Comparison of ENCODE assay signal across 24 cellular contexts in the genomic region with DNA sequence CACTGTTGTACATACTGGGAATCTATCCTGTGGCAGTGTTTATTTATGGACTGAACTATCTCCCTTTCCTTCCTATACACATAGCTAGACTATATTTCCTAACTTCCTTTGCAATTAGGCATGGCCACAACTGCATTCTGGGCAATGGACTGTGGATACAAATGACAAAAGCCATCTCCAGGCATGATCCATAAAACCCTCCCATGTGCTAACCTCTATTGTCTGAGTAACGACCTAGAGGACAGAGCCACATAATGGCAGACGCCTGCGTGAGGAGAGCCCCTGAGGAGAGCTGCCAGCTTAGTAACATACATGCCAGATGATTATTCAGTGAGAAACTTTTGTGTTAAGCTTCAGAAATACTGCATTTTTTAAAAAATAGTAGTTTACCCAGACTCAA.
"Had no signal": no experiment of that assay in that cellular context is flagged by ENCODE, and none has a peak within 500 bp of the region (broad histone marks: within the 10 kb centered on the region; RNA-seq: fewer than 3 reads in every experiment).

No MANE protein-coding gene starts in this region.

- H3K4me1 Mint-ChIP-seq: activated CD4-positive, alpha-beta T cell treated with anti-CD3 and anti-CD28 coated beads, Interleukin-2, amount 10 ng/mL, durations not matched to agents 7 days and 5 days; activated naive CD4-positive, alpha-beta T cell treated with anti-CD3 and anti-CD28 coated beads, Interleukin-2, amount 10 ng/mL, durations not matched to agents 7 days and 5 days; activated naive CD8-positive, alpha-beta T cell treated with anti-CD3 and anti-CD28 coated beads for 36 hours; T-cell had no signal

- H3K27me3 Mint-ChIP-seq: activated CD4-positive, alpha-beta memory T cell treated with anti-CD3 and anti-CD28 coated beads for 36 hours; activated CD4-positive, alpha-beta T cell treated with anti-CD3 and anti-CD28 coated beads, Interleukin-2, amount 10 ng/mL, durations not matched to agents 7 days and 5 days; activated naive CD4-positive, alpha-beta T cell treated with anti-CD3 and anti-CD28 coated beads, Interleukin-2, amount 10 ng/mL, durations not matched to agents 7 days and 5 days; activated naive CD8-positive, alpha-beta T cell treated with anti-CD3 and anti-CD28 coated beads for 36 hours; T-cell had no signal

- H3K4me3 Mint-ChIP-seq: activated CD4-positive, alpha-beta memory T cell treated with anti-CD3 and anti-CD28 coated beads for 36 hours; activated CD4-positive, alpha-beta T cell treated with anti-CD3 and anti-CD28 coated beads, Interleukin-2, amount 10 ng/mL, durations not matched to agents 7 days and 5 days; activated naive CD4-positive, alpha-beta T cell treated with anti-CD3 and anti-CD28 coated beads, Interleukin-2, amount 10 ng/mL, durations not matched to agents 7 days and 5 days; activated naive CD8-positive, alpha-beta T cell treated with anti-CD3 and anti-CD28 coated beads for 36 hours; T-cell had no signal

- H3K27ac Mint-ChIP-seq: activated CD4-positive, alpha-beta memory T cell treated with anti-CD3 and anti-CD28 coated beads for 36 hours; activated CD4-positive, alpha-beta T cell treated with anti-CD3 and anti-CD28 coated beads, Interleukin-2, amount 10 ng/mL, durations not matched to agents 7 days and 5 days; activated naive CD4-positive, alpha-beta T cell treated with anti-CD3 and anti-CD28 coated beads, Interleukin-2, amount 10 ng/mL, durations not matched to agents 7 days and 5 days; activated naive CD8-positive, alpha-beta T cell treated with anti-CD3 and anti-CD28 coated beads for 36 hours; activated T-helper 2 cell treated with anti-CD3 and anti-CD28 coated beads, Interferon-gamma antibody, Interleukin-2, Interleukin-4, amounts not matched to agents 10 μg/mL and 5 μg/mL and 100 μg/mL, durations not matched to agents 14 hours and 24 hours and 36 hours; T-cell had no signal

- ATAC-seq: Panc1, Right ventricle myocardium inferior, T-cell had no signal

- H3K36me3 Mint-ChIP-seq: activated CD4-positive, alpha-beta memory T cell treated with anti-CD3 and anti-CD28 coated beads for 36 hours; activated naive CD4-positive, alpha-beta T cell treated with anti-CD3 and anti-CD28 coated beads, Interleukin-2, amount 10 ng/mL, durations not matched to agents 7 days and 5 days; activated naive CD8-positive, alpha-beta T cell treated with anti-CD3 and anti-CD28 coated beads for 36 hours; T-cell had no signal

- H3K9me3 Mint-ChIP-seq: activated CD4-positive, alpha-beta T cell treated with anti-CD3 and anti-CD28 coated beads, Interleukin-2, amount 10 ng/mL, durations not matched to agents 7 days and 5 days; activated naive CD4-positive, alpha-beta T cell treated with anti-CD3 and anti-CD28 coated beads, Interleukin-2, amount 10 ng/mL, durations not matched to agents 7 days and 5 days; activated T-helper 2 cell treated with anti-CD3 and anti-CD28 coated beads, Interferon-gamma antibody, Interleukin-2, Interleukin-4, amounts not matched to agents 10 μg/mL and 5 μg/mL and 100 μg/mL, durations not matched to agents 14 hours and 24 hours and 36 hours had no signal

- DNase-seq: activated CD4-positive, alpha-beta memory T cell treated with anti-CD3 and anti-CD28 coated beads for 36 hours; activated CD4-positive, alpha-beta T cell treated with anti-CD3 and anti-CD28 coated beads, Interleukin-2, amount 10 ng/mL, durations not matched to agents 7 days and 5 days; activated CD4-positive, CD25-positive, alpha-beta regulatory T cell; activated CD8-positive, alpha-beta memory T cell treated with anti-CD3 and anti-CD28 coated beads for 24 hours; activated gamma-delta T cell treated with Interleukin-2 at 50 U/mL for 16 hours; activated naive CD4-positive, alpha-beta T cell treated with anti-CD3 and anti-CD28 coated beads, Interleukin-2, amount 10 ng/mL, durations not matched to agents 7 days and 5 days; activated naive CD8-positive, alpha-beta T cell treated with anti-CD3 and anti-CD28 coated beads for 36 hours; activated T-cell treated with anti-CD3 and anti-CD28 coated beads, Interleukin-2, amount 50 U/mL, for 48 hours; central memory CD4-positive, alpha-beta T cell; MG63; MV-4-11; NCI-H1105; NCI-H1436; NCI-H187 treated with DMSO at 0.1 percent for 48 hours; NCI-H345; NCI-H510A; NCI-H526 treated with DMSO at 0.1 percent for 48 hours; RPMI8226; T-cell; T-helper 2 cell; T1000 had no signal
